17 cellular contexts compared by ENCODE assay signal in genomic region chr2:12618576-12618975, GRCh38.
A peak's percentile ranks its signal among the peaks of the same experiment; 100 is the strongest.
DNase-seq lines count a peak whose midpoint lies in the region; ATAC-seq and TF ChIP-seq lines count a peak whose summit lies in the region.
"Had no signal": no experiment of that assay in that cellular context is flagged by ENCODE, and none has a peak within 500 bp of the region (broad histone marks: within the 10 kb centered on the region; RNA-seq: fewer than 3 reads in every experiment).

No MANE protein-coding gene starts in this region.

- DNase-seq in NOMO-1 treated with DMSO at 0.1 percent for 48 hours (lab: John Stamatoyannopoulos, UW; ENCODE audit: unreplicated experiment) = peak; percentile 15
- no peak for DNase-seq in NOMO-1 treated with dmso at 0.1 percent for 144 hours (lab: John Stamatoyannopoulos, UW; ENCODE audit: unreplicated experiment)
- peak; percentile 61 for DNase-seq in adipocyte (ENCODE audit: low read depth)
- peak; percentile 76 for DNase-seq in fibroblast of peridontal ligament (ENCODE audit: extremely low read depth)
- no peak for DNase-seq in activated naive CD8-positive, alpha-beta T cell treated with anti-CD3 and anti-CD28 coated beads for 36 hours
- no peak for DNase-seq in ecto neural progenitor cell (ENCODE audit: low spot score)
- DNase-seq: 8988T; C1 segment of cervical spinal cord; CD4-positive, alpha-beta memory T cell; DMS79; EL; GM23248 had no signal

- H3K79me2 ChIP-seq in parathyroid adenoma = no peaks in the 10 kb centered on the region

- H3K9me3 ChIP-seq in adipocyte (ENCODE audit: control insufficient read depth, low read length) (no peaks in the 10 kb centered on the region), parathyroid adenoma (ENCODE audit: control insufficient read depth, low read length) (no peaks in the 10 kb centered on the region)

- no peaks in the 10 kb centered on the region for H3K9me3 Mint-ChIP-seq in activated naive CD8-positive, alpha-beta T cell treated with anti-CD3 and anti-CD28 coated beads for 36 hours
- H3K9me3 Mint-ChIP-seq: CD4-positive, alpha-beta memory T cell had no signal

- no peaks in the 10 kb centered on the region for H3K36me3 Mint-ChIP-seq in activated naive CD8-positive, alpha-beta T cell treated with anti-CD3 and anti-CD28 coated beads for 36 hours
- H3K36me3 Mint-ChIP-seq: CD4-positive, alpha-beta memory T cell had no signal

- H3K4me1 Mint-ChIP-seq in activated naive CD8-positive, alpha-beta T cell treated with anti-CD3 and anti-CD28 coated beads for 36 hours = peaks cover 16% of the 10 kb centered on the region

- TF ChIP-seq CTCF in parathyroid adenoma (IDR thresholded peaks at IDR 0.05) = no peak

- H3K4me2 ChIP-seq in parathyroid adenoma (ENCODE audit: low read length) = no peak overlapping the region

- H3K27me3 ChIP-seq in adipocyte (replicated peaks; ENCODE audit: control insufficient read depth, insufficient read depth, low read length) = no peaks in the 10 kb centered on the region
- no peaks in the 10 kb centered on the region for H3K27me3 ChIP-seq in parathyroid adenoma (ENCODE audit: control insufficient read depth, insufficient read depth, low read length)

- H3K4me1 ChIP-seq in adipocyte (ENCODE audit: control insufficient read depth, insufficient read depth, low read length) = peaks cover 40% of the 10 kb centered on the region
- H3K4me1 ChIP-seq in parathyroid adenoma = peaks cover 20% of the 10 kb centered on the region

- peak overlapping the region; percentile 25 for H2AFZ ChIP-seq in parathyroid adenoma
- H2AFZ ChIP-seq: GM23248 had no signal

- H3K27me3 Mint-ChIP-seq in activated naive CD8-positive, alpha-beta T cell treated with anti-CD3 and anti-CD28 coated beads for 36 hours = no peaks in the 10 kb centered on the region
- H3K27me3 Mint-ChIP-seq: CD4-positive, alpha-beta memory T cell had no signal

- H3K27ac ChIP-seq in parathyroid adenoma = no peak overlapping the region
- H3K27ac ChIP-seq: GM23248 had no signal

- no peak for ATAC-seq in GM21367 (IDR thresholded peaks at IDR 0.05; ENCODE audit: unreplicated experiment)
- ATAC-seq: HCT116, HepG2 had no signal

- H3K27ac Mint-ChIP-seq in activated naive CD8-positive, alpha-beta T cell treated with anti-CD3 and anti-CD28 coated beads for 36 hours = no peak overlapping the region
- H3K27ac Mint-ChIP-seq: B cell had no signal

- H3K4me3 ChIP-seq in adipocyte (ENCODE audit: low read length) = no peak overlapping the region
- H3K4me3 ChIP-seq in parathyroid adenoma (ENCODE audit: low read depth, low read length) = no peak overlapping the region
- H3K4me3 ChIP-seq: GM23248 had no signal

- H3K36me3 ChIP-seq in adipocyte (ENCODE audit: control insufficient read depth, insufficient read depth, low read length, severe bottlenecking) (no peaks in the 10 kb centered on the region), parathyroid adenoma (ENCODE audit: control insufficient read depth, insufficient read depth, low read length) (no peaks in the 10 kb centered on the region)

- no peak overlapping the region for H3K9ac ChIP-seq in adipocyte (ENCODE audit: low read length)
- no peak overlapping the region for H3K9ac ChIP-seq in parathyroid adenoma
- H3K9ac ChIP-seq: GM23248 had no signal

- H3K4me3 Mint-ChIP-seq in activated naive CD8-positive, alpha-beta T cell treated with anti-CD3 and anti-CD28 coated beads for 36 hours = no peak overlapping the region
- H3K4me3 Mint-ChIP-seq: B cell; CD4-positive, alpha-beta memory T cell had no signal

Comparison
In these comparisons a context has a peak if more than half of its experiments do, and no peak if none do; other contexts are left out.
1. DNase-seq: peak in NOMO-1 treated with DMSO at 0.1 percent for 48 hours (single experiment), adipocyte (single experiment) and fibroblast of peridontal ligament (single experiment); none in NOMO-1 treated with dmso at 0.1 percent for 144 hours (single experiment), activated naive CD8-positive, alpha-beta T cell treated with anti-CD3 and anti-CD28 coated beads for 36 hours (single experiment) and ecto neural progenitor cell (single experiment).